ENCODE assay signal across 18 cellular contexts in the genomic region with DNA sequence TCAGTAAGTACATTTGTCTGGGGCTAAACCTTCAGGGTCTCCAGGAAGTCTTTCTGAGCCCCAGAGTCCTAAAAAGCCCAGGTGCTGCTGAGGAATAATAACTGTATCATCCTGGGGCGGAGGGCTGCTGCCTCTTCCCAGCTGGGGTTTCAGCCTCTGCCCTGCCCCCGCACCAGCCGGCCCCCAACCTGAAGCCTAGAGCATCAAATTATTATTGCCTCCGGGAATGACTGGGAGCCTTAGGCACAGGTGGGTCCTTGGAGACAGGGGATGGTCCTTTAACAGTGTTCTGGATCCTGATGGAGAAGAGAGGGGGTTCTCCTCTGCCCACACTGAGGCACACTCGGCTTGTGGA.
DNase-seq lines count a peak whose midpoint lies in the region; ATAC-seq and TF ChIP-seq lines count a peak whose summit lies in the region.
"Had no signal": no experiment of that assay in that cellular context is flagged by ENCODE, and none has a peak within 500 bp of the region (broad histone marks: within the 10 kb centered on the region; RNA-seq: fewer than 3 reads in every experiment).

No MANE protein-coding gene starts in this region.

- no peaks in the 10 kb centered on the region for H3K27me3 Mint-ChIP-seq in activated CD4-positive, alpha-beta T cell treated with anti-CD3 and anti-CD28 coated beads, Interleukin-2, amount 10 ng/mL, durations not matched to agents 24 days and 14 days
- H3K27me3 Mint-ChIP-seq in T-cell: no peaks in the 10 kb centered on the region
- no peaks in the 10 kb centered on the region for H3K27me3 Mint-ChIP-seq in endodermal cell (ENCODE audit: insufficient read depth)

- peaks cover 4% of the 10 kb centered on the region for H3K36me3 Mint-ChIP-seq in activated CD4-positive, alpha-beta T cell treated with anti-CD3 and anti-CD28 coated beads, Interleukin-2, amount 10 ng/mL, durations not matched to agents 24 days and 14 days (ENCODE audit: low read depth)
- peaks cover 7% of the 10 kb centered on the region for H3K36me3 Mint-ChIP-seq in T-cell
- H3K36me3 Mint-ChIP-seq in endodermal cell (ENCODE audit: low read depth): peaks cover 3% of the 10 kb centered on the region

- peak overlapping the region; percentile 78 for H3K4me2 ChIP-seq in skeletal muscle satellite cell (ENCODE audit: low read length)
- H3K4me2 ChIP-seq: SK-N-SH had no signal

- H3K4me1 Mint-ChIP-seq in activated CD4-positive, alpha-beta T cell treated with anti-CD3 and anti-CD28 coated beads, Interleukin-2, amount 10 ng/mL, durations not matched to agents 24 days and 14 days: peaks cover 62% of the 10 kb centered on the region
- H3K4me1 Mint-ChIP-seq in T-cell: peaks cover 87 to 93% (median 93%) of the 10 kb centered on the region in 3 donors
- peaks cover 72% of the 10 kb centered on the region for H3K4me1 Mint-ChIP-seq in endodermal cell

- no peak overlapping the region for H3K4me3 ChIP-seq in endodermal cell (ENCODE audit: low read length)
- H3K4me3 ChIP-seq in skeletal muscle satellite cell (ENCODE audit: low read length): peak overlapping the region; percentile 33
- H3K4me3 ChIP-seq: left ventricle myocardium inferior, suprapubic skin had no signal

- H3K27ac Mint-ChIP-seq in activated CD4-positive, alpha-beta T cell treated with anti-CD3 and anti-CD28 coated beads, Interleukin-2, amount 10 ng/mL, durations not matched to agents 24 days and 14 days: peak overlapping the region; percentile 86
- H3K27ac Mint-ChIP-seq in T-cell (peak overlapping the region; percentile 59 to 99), endodermal cell (peak overlapping the region; percentile 80)
- H3K27ac Mint-ChIP-seq: nephron progenitor cell had no signal

- H3K36me3 ChIP-seq in endodermal cell (ENCODE audit: control insufficient read depth, insufficient read depth, low read length): peaks cover 18% of the 10 kb centered on the region
- H3K36me3 ChIP-seq in skeletal muscle satellite cell (ENCODE audit: insufficient read depth, low read length): no peaks in the 10 kb centered on the region
- H3K36me3 ChIP-seq: left ventricle myocardium inferior, suprapubic skin had no signal

- H3K4me3 Mint-ChIP-seq in activated CD4-positive, alpha-beta T cell treated with anti-CD3 and anti-CD28 coated beads, Interleukin-2, amount 10 ng/mL, durations not matched to agents 24 days and 14 days: no peak overlapping the region
- peak overlapping the region in 1 of 3 donors; percentile 80 for H3K4me3 Mint-ChIP-seq in T-cell
- no peak overlapping the region for H3K4me3 Mint-ChIP-seq in endodermal cell

- intact Hi-C loops in activated CD4-positive, alpha-beta T cell treated with anti-CD3 and anti-CD28 coated beads, Interleukin-2, amount 10 ng/mL, durations not matched to agents 24 days and 14 days (cut with micrococcal nuclease): no loop called here

- no peak for TF ChIP-seq CTCF in endodermal cell (conservative IDR thresholded peaks at IDR 0.05)

- CTCF ChIA-PET in T-cell (lab: Charles Lee): interaction anchor here in 1 of 2 donors (0.5 kb wide), 1 partner anchor 16 kb away, joined by 3 read pairs; no protein-coding TSS in a partner anchor

- H3K27me3 ChIP-seq in endodermal cell (ENCODE audit: control insufficient read depth, insufficient read depth, low read length, poor library complexity, severe bottlenecking): no peaks in the 10 kb centered on the region
- no peaks in the 10 kb centered on the region for H3K27me3 ChIP-seq in skeletal muscle satellite cell (ENCODE audit: control insufficient read depth, insufficient read depth, low read length)
- H3K27me3 ChIP-seq: suprapubic skin had no signal

- no peaks in the 10 kb centered on the region for H3K9me3 Mint-ChIP-seq in activated CD4-positive, alpha-beta T cell treated with anti-CD3 and anti-CD28 coated beads, Interleukin-2, amount 10 ng/mL, durations not matched to agents 24 days and 14 days
- H3K9me3 Mint-ChIP-seq in T-cell (no peaks in the 10 kb centered on the region), endodermal cell (peaks cover 3% of the 10 kb centered on the region)

- no peak for ATAC-seq in T-cell (replicated peaks in 1 of 4)
- ATAC-seq in GM21737 (IDR thresholded peaks at IDR 0.05; ENCODE audit: unreplicated experiment): no peak
- ATAC-seq in HG03439 (IDR thresholded peaks at IDR 0.05; ENCODE audit: unreplicated experiment): no peak
- ATAC-seq: sciatic nerve had no signal

- peaks cover 43% of the 10 kb centered on the region for H3K4me1 ChIP-seq in endodermal cell (ENCODE audit: control insufficient read depth, insufficient read depth, low read length)
- peaks cover 38% of the 10 kb centered on the region for H3K4me1 ChIP-seq in skeletal muscle satellite cell (ENCODE audit: control insufficient read depth, insufficient read depth, low read length)

- no peak for DNase-seq in activated CD4-positive, alpha-beta T cell treated with anti-CD3 and anti-CD28 coated beads, Interleukin-2, amount 10 ng/mL, durations not matched to agents 24 days and 14 days
- no peak for DNase-seq in activated CD4-positive, alpha-beta T cell treated with anti-CD3 and anti-CD28 coated beads, Interleukin-2, amount 50 U/mL, for 48 hours
- DNase-seq in T-cell (no peak), endodermal cell (no peak), NCI-H446 treated with DMSO at 0.1 percent for 48 hours (lab: John Stamatoyannopoulos, UW) (no peak)
- DNase-seq: 8988T, caudate nucleus, left ventricle myocardium inferior, NCI-H1092 treated with DMSO at 0.1 percent for 48 hours, NCI-H2171, nephron progenitor cell, SK-N-SH had no signal

- H3K9me3 ChIP-seq in endodermal cell (ENCODE audit: control insufficient read depth, low read length): peaks cover 2% of the 10 kb centered on the region
- H3K9me3 ChIP-seq in skeletal muscle satellite cell (replicated peaks; ENCODE audit: low read length): no peaks in the 10 kb centered on the region
- H3K9me3 ChIP-seq: left ventricle myocardium inferior, SK-N-SH, suprapubic skin had no signal

- WGBS in endodermal cell (ENCODE audit: insufficient coverage in 1 of 2, insufficient read length in 1 of 2), 2 experiments: 90 to 100% methylated on average over 2 to 5 of the region's 5 CpGs

- no peak overlapping the region for H3K9ac ChIP-seq in endodermal cell (ENCODE audit: extremely low read depth, low read length, poor library complexity, severe bottlenecking)
- peak overlapping the region; percentile 50 for H3K9ac ChIP-seq in skeletal muscle satellite cell (ENCODE audit: low read depth, low read length)
- H3K9ac ChIP-seq: SK-N-SH had no signal

- peak overlapping the region; percentile 42 for H3K27ac ChIP-seq in endodermal cell (ENCODE audit: low read depth, low read length)
- H3K27ac ChIP-seq: left ventricle myocardium inferior, suprapubic skin, VCaP had no signal

- POLR2A ChIA-PET in T-cell (lab: Charles Lee): interaction anchor here in 1 of 2 donors (0.6 kb wide), 1 partner anchor 61 kb away, joined by 3 read pairs; no protein-coding TSS in a partner anchor
